ENCODE assay signal across 13 cellular contexts in genomic region chr11:64661146-64661545, GRCh38.
DNase-seq lines count a peak whose midpoint lies in the region; ATAC-seq, FAIRE-seq and TF ChIP-seq lines count a peak whose summit lies in the region.
"Had no signal": no experiment of that assay in that cellular context is flagged by ENCODE, and none has a peak within 500 bp of the region (broad histone marks: within the 10 kb centered on the region; RNA-seq: fewer than 3 reads in every experiment).

No MANE protein-coding gene starts in this region.

- TF ChIP-seq CTCF in fibroblast of villous mesenchyme (IDR thresholded peaks at IDR 0.05; ENCODE audit: insufficient read depth, low read depth, low read length), result no peak
- no peak for TF ChIP-seq CTCF in gastrocnemius medialis (IDR thresholded peaks at IDR 0.05 in 4 of 5, conservative IDR thresholded peaks at IDR 0.05 in 1 of 5)

- H4K20me1 ChIP-seq in BLaER1, result no peaks in the 10 kb centered on the region

- H3K9ac ChIP-seq in BLaER1, result peak overlapping the region; percentile 70

- in situ Hi-C loops in SK-MEL-5 (cut with HindIII; ENCODE audit: low pct_unique_long_range_greater_than_20kb, low sequenced_read_pairs), result no loop called here
- in situ Hi-C loops in gastrocnemius medialis (cut with MboI; ENCODE audit: low sequenced_read_pairs in 4 of 4), result no loop called here

- peak; percentile 9 for DNase-seq in SK-MEL-5 (ENCODE audit: low read depth, low spot score)
- peak; percentile 52 for DNase-seq in fibroblast of villous mesenchyme (ENCODE audit: low read depth)
- DNase-seq in gastrocnemius medialis, result peak in 1 of 2 donors; percentile 67
- no peak for DNase-seq in HCEC 1CT
- no peak for DNase-seq in activated effector memory CD4-positive, alpha-beta T cell treated with Interleukin-2 at 50 U/mL for 16 hours
- no peak for DNase-seq in frontal cortex (ENCODE audit: low spot score in 2 of 2)
- DNase-seq in cerebellar cortex (ENCODE audit: low spot score), result no peak
- DNase-seq: CD4-positive, alpha-beta T cell; NCI-H1105 treated with DMSO at 0.1 percent for 48 hours; testis had no signal

- ATAC-seq in gastrocnemius medialis, result peak; percentile 54 to 76

- H3K36me3 ChIP-seq in BLaER1 (no peaks in the 10 kb centered on the region), gastrocnemius medialis (no peaks in the 10 kb centered on the region)

- H3K27me3 ChIP-seq in BLaER1, result no peaks in the 10 kb centered on the region
- no peaks in the 10 kb centered on the region for H3K27me3 ChIP-seq in gastrocnemius medialis
- H3K27me3 ChIP-seq: testis had no signal

- intact Hi-C loops in gastrocnemius medialis (cut with DNase I; ENCODE audit: low total_unique reads), result no loop called here

- H3K4me3 ChIP-seq in BLaER1 (peak overlapping the region; percentile 10; the same call in 1 of the 2 replicates), fibroblast of villous mesenchyme (ENCODE audit: low read depth, low read length) (no peak overlapping the region), gastrocnemius medialis (peak overlapping the region in 2 of 4 donors; percentile 24 to 38)

- H3K4me1 ChIP-seq in BLaER1 (peaks cover 65% of the 10 kb centered on the region), gastrocnemius medialis (peaks cover 0 to 8% of the 10 kb centered on the region in 2 donors)

- peak overlapping the region; percentile 92 for H3K4me2 ChIP-seq in BLaER1

- TF ChIP-seq POLR2A in gastrocnemius medialis (IDR thresholded peaks at IDR 0.05), result no peak

- H3K27ac ChIP-seq in BLaER1 (peak overlapping the region; percentile 74), gastrocnemius medialis (peak overlapping the region in 3 of 4 donors; percentile 41 to 50 (median 42))
- H3K27ac ChIP-seq: testis had no signal

- H3K9me3 ChIP-seq in BLaER1, result no peaks in the 10 kb centered on the region
- no peaks in the 10 kb centered on the region for H3K9me3 ChIP-seq in gastrocnemius medialis
- H3K9me3 ChIP-seq: testis had no signal

- no peak for FAIRE-seq in frontal cortex (lab: Jason Lieb, UNC)
- FAIRE-seq: endothelial cell of umbilical vein, HTR-8/SVneo had no signal

Comparison
In these comparisons a context has a peak if more than half of its experiments do, and no peak if none do; other contexts are left out.
1. DNase-seq: peak in SK-MEL-5 (single experiment) and fibroblast of villous mesenchyme (single experiment); none in HCEC 1CT (single experiment), activated effector memory CD4-positive, alpha-beta T cell treated with Interleukin-2 at 50 U/mL for 16 hours (single experiment), frontal cortex (0 of 2) and cerebellar cortex (single experiment).